Comparison of ENCODE assay signal across 9 cellular contexts in genomic region chr6:139927236-139927635, GRCh38.
DNase-seq lines count a peak whose midpoint lies in the region; ATAC-seq, FAIRE-seq and TF ChIP-seq lines count a peak whose summit lies in the region.
"Had no signal": no experiment of that assay in that cellular context is flagged by ENCODE, and none has a peak within 500 bp of the region (broad histone marks: within the 10 kb centered on the region; RNA-seq: fewer than 3 reads in every experiment).

No MANE protein-coding gene starts in this region.

- in situ Hi-C loops in GM12878 (cut with MboI): loop anchor here (5.0 kb wide), 1 partner anchor 555 kb away; the partner anchor contains the start of gene CITED2

- no peak overlapping the region for H2BK5ac ChIP-seq in mesenchymal stem cell (ENCODE audit: low read depth, low read length, poor library complexity, severe bottlenecking)

- H3K9ac ChIP-seq in GM12878 (ENCODE audit: control insufficient read depth, insufficient read depth, low read length) (no peak overlapping the region), mesenchymal stem cell (ENCODE audit: low read length) (peak overlapping the region; percentile 74)

- no peak overlapping the region for H4K8ac ChIP-seq in mesenchymal stem cell (ENCODE audit: low read length)

- 21% methylated on average over 2 of the region's 2 CpGs for WGBS in GM12878 (ENCODE audit: insufficient coverage, insufficient replicate concordance, low lambda C conversion rate, missing lambda C conversion rate)
- WGBS in mesenchymal stem cell: 94% methylated on average over 1 of the region's 2 CpGs

- TF ChIP-seq EP300 in Ishikawa (IDR thresholded peaks at IDR 0.05; ENCODE audit: borderline replicate concordance): no peak
- no peak for TF ChIP-seq EP300 in GM12878 (IDR thresholded peaks at IDR 0.05; ENCODE audit: borderline replicate concordance in 1 of 2, control insufficient read depth in 1 of 2, low read depth in 2 of 2, low read length in 2 of 2)

- no peak overlapping the region for H2BK12ac ChIP-seq in mesenchymal stem cell (ENCODE audit: low read length in 2 of 2)

- H2AFZ ChIP-seq in GM12878 (ENCODE audit: control insufficient read depth, low read depth, low read length): no peak overlapping the region
- no peak overlapping the region for H2AFZ ChIP-seq in mesenchymal stem cell (ENCODE audit: low read depth, low read length)

- no peaks in the 10 kb centered on the region for H4K20me1 ChIP-seq in GM12878 (ENCODE audit: control insufficient read depth, insufficient read depth)

- H3K27ac ChIP-seq in GM12878 (ENCODE audit: control insufficient read depth, insufficient read depth) (no peak overlapping the region), mesenchymal stem cell (ENCODE audit: low read length, poor library complexity, severe bottlenecking) (no peak overlapping the region)

- no peak overlapping the region for H3K14ac ChIP-seq in mesenchymal stem cell (ENCODE audit: low read length in 2 of 2)

- H3K4me3 ChIP-seq in GM12878 (no peak overlapping the region), mesenchymal stem cell (ENCODE audit: insufficient read depth in 1 of 2, low read depth in 1 of 2, low read length in 2 of 2) (no peak overlapping the region)

- peak overlapping the region; percentile 65 for H2BK120ac ChIP-seq in mesenchymal stem cell (ENCODE audit: low read depth, low read length)

- H3K18ac ChIP-seq in mesenchymal stem cell (ENCODE audit: low read depth in 1 of 2, low read length in 2 of 2): no peak overlapping the region

- no peaks in the 10 kb centered on the region for H3K9me3 ChIP-seq in GM12878 (replicated peaks; ENCODE audit: control insufficient read depth, insufficient read depth, low read length)
- no peaks in the 10 kb centered on the region for H3K9me3 ChIP-seq in mesenchymal stem cell (ENCODE audit: control insufficient read depth, low read length)

- no peaks in the 10 kb centered on the region for H3K27me3 ChIP-seq in GM12878 (replicated peaks in 1 of 2; ENCODE audit: control insufficient read depth in 2 of 2, insufficient read depth in 2 of 2, low read length in 1 of 2)
- no peaks in the 10 kb centered on the region for H3K27me3 ChIP-seq in mesenchymal stem cell (ENCODE audit: control insufficient read depth in 1 of 2, insufficient read depth in 1 of 2, low read length in 2 of 2)

- no peak overlapping the region for H3K23ac ChIP-seq in mesenchymal stem cell (ENCODE audit: low read length in 2 of 2)

- TF ChIP-seq CTCF in GM12878 (IDR thresholded peaks at IDR 0.05 in 2 of 3, conservative IDR thresholded peaks at IDR 0.05 in 1 of 3; ENCODE audit: control insufficient read depth in 2 of 3, extremely low read depth in 1 of 3, insufficient read depth in 1 of 3, low read depth in 3 of 3, low read length in 3 of 3): peak; percentile 28 to 48 (median 31); a peak in 4 of 6 replicates

- ATAC-seq in GM12878 (0 out of 3 replicates have a peak, but pooled peaks have one; percentile 27), GM21825 (IDR thresholded peaks at IDR 0.05; ENCODE audit: unreplicated experiment) (no peak)

- no peak overlapping the region for H3K4me2 ChIP-seq in GM12878 (ENCODE audit: control insufficient read depth, insufficient read depth)
- H3K4me2 ChIP-seq in mesenchymal stem cell (ENCODE audit: low read length, poor library complexity, severe bottlenecking): no peak overlapping the region

- no peak overlapping the region for H4K91ac ChIP-seq in mesenchymal stem cell (ENCODE audit: low read length)

- intact Hi-C loops in GM12878 (cut with micrococcal nuclease; ENCODE audit: unreplicated experiment): loop anchor here (2.0 kb wide), 1 partner anchor 552 kb away; the partner anchor contains the start of gene CITED2
- intact Hi-C loops in posterior cingulate gyrus (cut with DNase I): no loop called here

- H2AK5ac ChIP-seq in mesenchymal stem cell (ENCODE audit: low read length, severe bottlenecking): no peak overlapping the region

- no TSS peak for BruUV-seq in GM12878 (replicated peaks; lab: Mats Ljungman, UMichigan)

- SMC1A ChIA-PET in GM12878 (lab: Charles Lee; ENCODE audit: uncharacterized antibody, unreplicated experiment): interaction anchor here (1.4 to 5.0 kb wide), 4 partner anchors 12 to 557 kb away, joined by 4 to 35 read pairs (median 22); no protein-coding TSS in a partner anchor

- RAD21 ChIA-PET in GM12878 (lab: Charles Lee; ENCODE audit: unreplicated experiment): interaction anchor here (0.8 to 2.0 kb wide), 3 partner anchors 45 to 557 kb away, joined by 3 to 6 read pairs (median 5); no protein-coding TSS in a partner anchor

- no peaks in the 10 kb centered on the region for H3K79me1 ChIP-seq in mesenchymal stem cell (replicated peaks; ENCODE audit: low read length, poor library complexity, severe bottlenecking)

- POLR2A ChIA-PET in GM12878 (lab: Charles Lee): no interaction called here

- CTCF ChIA-PET in GM12878 (lab: Yijun Ruan, JAX): interaction anchor here (1.1 to 4.1 kb wide), 3 partner anchors 46 to 558 kb away, joined by 3 to 35 read pairs (median 22); no protein-coding TSS in a partner anchor

- H3K36me3 ChIP-seq in GM12878 (ENCODE audit: control insufficient read depth in 2 of 2, insufficient read depth in 2 of 2, low read length in 1 of 2) (no peaks in the 10 kb centered on the region), mesenchymal stem cell (ENCODE audit: control insufficient read depth in 1 of 2, insufficient read depth in 2 of 2, low read depth in 1 of 2, low read length in 2 of 2) (no peaks in the 10 kb centered on the region)

- no peak overlapping the region for H3K4ac ChIP-seq in mesenchymal stem cell (ENCODE audit: low read depth in 1 of 2, low read length in 2 of 2)

- H3K4me1 ChIP-seq in GM12878 (ENCODE audit: control insufficient read depth, insufficient read depth, low read length) (no peaks in the 10 kb centered on the region), mesenchymal stem cell (ENCODE audit: control insufficient read depth, insufficient read depth, low read depth, low read length) (peaks cover 1% of the 10 kb centered on the region)

- no peaks in the 10 kb centered on the region for H3K79me2 ChIP-seq in GM12878 (ENCODE audit: control insufficient read depth, insufficient read depth, low read length)

- no peak for FAIRE-seq in GM12878 (lab: Jason Lieb, UNC)

- H2BK15ac ChIP-seq in mesenchymal stem cell (ENCODE audit: low read depth, poor library complexity, severe bottlenecking): no peak overlapping the region

- DNase-seq in EL (peak; percentile 77), GM12878 (ENCODE audit: low read depth, low spot score) (no peak), mesenchymal stem cell (peak; percentile 64), posterior cingulate gyrus (no peak)
- no peak for DNase-seq in effector CD4-positive, alpha-beta T cell
- DNase-seq in activated T-cell treated with anti-CD3 and anti-CD28 coated beads, Interleukin-2, amount 50 U/mL, for 1 hour: no peak
- DNase-seq: activated T-cell treated with anti-CD3 and anti-CD28 coated beads, Interleukin-2, amount 50 U/mL, for 72 hours had no signal

- no peak for TF ChIP-seq POLR2A in GM12878 (IDR thresholded peaks at IDR 0.05; ENCODE audit: low read depth, low read length)

- TF ChIP-seq RAD21 in Ishikawa (IDR thresholded peaks at IDR 0.05; ENCODE audit: low read depth) (peak; percentile 44; the same call in 1 of the 2 replicates), GM12878 (IDR thresholded peaks at IDR 0.05; ENCODE audit: insufficient read depth, low read depth, low read length) (peak; percentile 62)

TF ChIP-seq in Ishikawa, 13 proteins besides CTCF, POLR2A, EP300 and RAD21 (continues in another document):
- TF ChIP-seq MAX (IDR thresholded peaks at IDR 0.05): no peak
- no peak for TF ChIP-seq CEBPB (IDR thresholded peaks at IDR 0.05)
- no peak for TF ChIP-seq ZBTB7A (IDR thresholded peaks at IDR 0.05; ENCODE audit: low read depth)
- TF ChIP-seq TCF12 (IDR thresholded peaks at IDR 0.05; ENCODE audit: low read depth): no peak
- TF ChIP-seq USF1 (IDR thresholded peaks at IDR 0.05): no peak
- no peak for TF ChIP-seq TAF1 (IDR thresholded peaks at IDR 0.05; ENCODE audit: low read depth)
- no peak for TF ChIP-seq TEAD4 (IDR thresholded peaks at IDR 0.05)
- no peak for TF ChIP-seq EGR1 (IDR thresholded peaks at IDR 0.05)
- no peak for TF ChIP-seq NFIC (IDR thresholded peaks at IDR 0.05)
- no peak for TF ChIP-seq YY1 (IDR thresholded peaks at IDR 0.05; ENCODE audit: low read depth)

TF ChIP-seq in GM12878, 131 proteins besides CTCF, POLR2A, EP300 and RAD21:
- TF ChIP-seq SMC3 (IDR thresholded peaks at IDR 0.05; ENCODE audit: borderline replicate concordance, low read length) (peak; percentile 15; the same call in 1 of the 2 replicates), MYB (IDR thresholded peaks at IDR 0.05; ENCODE audit: borderline replicate concordance, low read depth, low read length) (no peak), YY1 (IDR thresholded peaks at IDR 0.05; ENCODE audit: low read depth, low read length) (0 out of 2 replicates have a peak, but pooled peaks have one; percentile 28)

Comparison
In these comparisons a context has a peak if more than half of its experiments do, and no peak if none do; other contexts are left out.
1. DNase-seq: peak in EL (single experiment) and mesenchymal stem cell (single experiment); none in GM12878 (single experiment), effector CD4-positive, alpha-beta T cell (single experiment), posterior cingulate gyrus (0 of 10) and activated T-cell treated with anti-CD3 and anti-CD28 coated beads, Interleukin-2, amount 50 U/mL, for 1 hour (single experiment).